15 cellular contexts compared by ENCODE assay signal in genomic region chr20:44614525-44614924, GRCh38. TPM values are rescaled to one million over a fixed set of nuclear protein-coding genes. Genes with fewer than 3 reads are reported as not detected.
DNase-seq lines count a peak whose midpoint lies in the region; ATAC-seq and TF ChIP-seq lines count a peak whose summit lies in the region.
"Had no signal": no experiment of that assay in that cellular context is flagged by ENCODE, and none has a peak within 500 bp of the region (broad histone marks: within the 10 kb centered on the region; RNA-seq: fewer than 3 reads in every experiment).

No MANE protein-coding gene starts in this region.

- ATAC-seq in natural killer cell (no peak), GM18511 (IDR thresholded peaks at IDR 0.05; ENCODE audit: unreplicated experiment) (no peak), GM19452 (IDR thresholded peaks at IDR 0.05; ENCODE audit: unreplicated experiment) (no peak)
- ATAC-seq: A549 had no signal

- CTCF ChIA-PET in activated CD4-positive, alpha-beta T cell treated with anti-CD3 and anti-CD28 coated beads, Interleukin-2, amount 10 ng/mL, durations not matched to agents 7 days and 5 days (lab: Charles Lee): interaction anchor here (1.1 to 1.5 kb wide), 2 partner anchors 16 to 70 kb away, joined by 3 to 5 read pairs; no protein-coding TSS in a partner anchor

- H3K4me3 ChIP-seq in endodermal cell (ENCODE audit: low read length) (no peak overlapping the region), tibial nerve (no peak overlapping the region)
- H3K4me3 ChIP-seq: A549, SK-N-MC, smooth muscle cell had no signal

- DNase-seq in activated CD4-positive, alpha-beta T cell treated with anti-CD3 and anti-CD28 coated beads, Interleukin-2, amount 10 ng/mL, durations not matched to agents 7 days and 5 days: no peak
- DNase-seq in activated CD4-positive, alpha-beta T cell treated with anti-CD3 and anti-CD28 coated beads, Interleukin-2, amount 50 U/mL, for 1 hour: no peak
- DNase-seq in endodermal cell (no peak), natural killer cell (no peak), tibial nerve (ENCODE audit: low spot score in 2 of 2) (no peak), NK-92 (lab: John Stamatoyannopoulos, UW; ENCODE audit: unreplicated experiment) (no peak)
- DNase-seq: activated CD4-positive, alpha-beta T cell treated with anti-CD3 and anti-CD28 coated beads for 4 hours; activated naive CD4-positive, alpha-beta T cell treated with Interleukin-2 at 50 U/mL for 16 hours; effector memory CD4-positive, alpha-beta T cell; NCI-H1092 had no signal

- intact Hi-C loops in natural killer cell (cut with micrococcal nuclease): loop anchor here (5.0 kb wide), 1 partner anchor 397 kb away; no protein-coding TSS in a partner anchor

- H3K4me1 Mint-ChIP-seq in activated CD4-positive, alpha-beta T cell treated with anti-CD3 and anti-CD28 coated beads, Interleukin-2, amount 10 ng/mL, durations not matched to agents 7 days and 5 days: peaks cover 65% of the 10 kb centered on the region
- H3K4me1 Mint-ChIP-seq in endodermal cell (peaks cover 10% of the 10 kb centered on the region), natural killer cell (peaks cover 49 to 67% of the 10 kb centered on the region in 2 donors)

- 94 to 95% methylated on average over 11 to 14 of the region's 14 CpGs for WGBS in endodermal cell (ENCODE audit: insufficient coverage in 1 of 2, insufficient read length in 1 of 2), 2 experiments
- WGBS in tibial nerve, 2 donors: 80 to 85% methylated on average over 13 to 14 of the region's 14 CpGs

- peak overlapping the region; percentile 13 for H3K4me3 Mint-ChIP-seq in activated CD4-positive, alpha-beta T cell treated with anti-CD3 and anti-CD28 coated beads, Interleukin-2, amount 10 ng/mL, durations not matched to agents 7 days and 5 days
- H3K4me3 Mint-ChIP-seq in endodermal cell (no peak overlapping the region), natural killer cell (no peak overlapping the region)

- TF ChIP-seq POLR2A in tibial nerve (IDR thresholded peaks at IDR 0.05): no peak

- H3K27me3 Mint-ChIP-seq in activated CD4-positive, alpha-beta T cell treated with anti-CD3 and anti-CD28 coated beads, Interleukin-2, amount 10 ng/mL, durations not matched to agents 7 days and 5 days: no peaks in the 10 kb centered on the region
- H3K27me3 Mint-ChIP-seq in endodermal cell (ENCODE audit: insufficient read depth) (peaks cover 31% of the 10 kb centered on the region), natural killer cell (ENCODE audit: low read depth in 2 of 2) (no peaks in the 10 kb centered on the region)

- H3K27me3 ChIP-seq in endodermal cell (ENCODE audit: control insufficient read depth, insufficient read depth, low read length, poor library complexity, severe bottlenecking) (no peaks in the 10 kb centered on the region), tibial nerve (no peaks in the 10 kb centered on the region)

- H3K27ac ChIP-seq in endodermal cell (ENCODE audit: low read depth, low read length) (peak overlapping the region; percentile 78), tibial nerve (peak overlapping the region in 3 of 4 donors; percentile 10 to 41 (median 17))
- H3K27ac ChIP-seq: A549, SK-N-MC had no signal

- no peak for TF ChIP-seq CTCF in endodermal cell (conservative IDR thresholded peaks at IDR 0.05)
- TF ChIP-seq CTCF in natural killer cell (IDR thresholded peaks at IDR 0.05): no peak
- no peak for TF ChIP-seq CTCF in tibial nerve (IDR thresholded peaks at IDR 0.05)

- H3K9ac ChIP-seq in endodermal cell (ENCODE audit: extremely low read depth, low read length, poor library complexity, severe bottlenecking): no peak overlapping the region

- H3K36me3 Mint-ChIP-seq in activated CD4-positive, alpha-beta T cell treated with anti-CD3 and anti-CD28 coated beads, Interleukin-2, amount 10 ng/mL, durations not matched to agents 7 days and 5 days (ENCODE audit: low read depth): peaks cover 34% of the 10 kb centered on the region
- H3K36me3 Mint-ChIP-seq in endodermal cell (ENCODE audit: low read depth): peaks cover 52% of the 10 kb centered on the region
- H3K36me3 Mint-ChIP-seq in natural killer cell: no peaks in the 10 kb centered on the region

- no peaks in the 10 kb centered on the region for H3K9me3 Mint-ChIP-seq in activated CD4-positive, alpha-beta T cell treated with anti-CD3 and anti-CD28 coated beads, Interleukin-2, amount 10 ng/mL, durations not matched to agents 7 days and 5 days
- H3K9me3 Mint-ChIP-seq in endodermal cell: no peaks in the 10 kb centered on the region
- no peaks in the 10 kb centered on the region for H3K9me3 Mint-ChIP-seq in natural killer cell

- TF ChIP-seq EP300 in tibial nerve (IDR thresholded peaks at IDR 0.05): no peak

- POLR2A ChIA-PET in activated CD4-positive, alpha-beta T cell treated with anti-CD3 and anti-CD28 coated beads, Interleukin-2, amount 10 ng/mL, durations not matched to agents 7 days and 5 days (lab: Charles Lee): no interaction called here

- H3K36me3 ChIP-seq in endodermal cell (ENCODE audit: control insufficient read depth, insufficient read depth, low read length) (peaks cover 52% of the 10 kb centered on the region), tibial nerve (peaks cover 0 to 62% (median 0%) of the 10 kb centered on the region in 3 donors)

- peak overlapping the region; percentile 89 for H3K27ac Mint-ChIP-seq in activated CD4-positive, alpha-beta T cell treated with anti-CD3 and anti-CD28 coated beads, Interleukin-2, amount 10 ng/mL, durations not matched to agents 7 days and 5 days
- H3K27ac Mint-ChIP-seq in endodermal cell (no peak overlapping the region), natural killer cell (peak overlapping the region; percentile 89 to 98)

- H3K9me3 ChIP-seq in endodermal cell (ENCODE audit: control insufficient read depth, low read length) (no peaks in the 10 kb centered on the region), tibial nerve (no peaks in the 10 kb centered on the region)
- H3K9me3 ChIP-seq: A549 had no signal

- peaks cover 3% of the 10 kb centered on the region for H3K4me1 ChIP-seq in endodermal cell (ENCODE audit: control insufficient read depth, insufficient read depth, low read length)
- H3K4me1 ChIP-seq in tibial nerve: peaks cover 0 to 33% (median 20%) of the 10 kb centered on the region in 4 donors

RNA-seq across cellular contexts. Expression of gene PKIG, which starts 32.1 kb away (rescaled TPM):
- 1 to 10 TPM; 3.3 to 5.1 TPM for total RNA-seq in activated CD4-positive, alpha-beta T cell treated with anti-CD3 and anti-CD28 coated beads, Interleukin-2, amount 10 ng/mL, durations not matched to agents 7 days and 5 days
- total RNA-seq in endodermal cell (10 to 100 TPM; 61.5 to 77.6 TPM), natural killer cell (1 to 10 TPM in 2 of 3 donors, under 1 TPM in 1; 0.82 to 1.5 (median 1.5) TPM), tibial nerve (100 to 1,000 TPM in 2 of 4 donors, 10 to 100 TPM in 2; 78.2 to 108 (median 91.5) TPM)
- 59.0 TPM for polyA plus RNA-seq in endodermal cell (2013, experiment 1 of 2)
- 64.1 TPM for polyA plus RNA-seq in endodermal cell (2013, experiment 2 of 2)

RNA-seq across cellular contexts. Expression of gene ADA, which starts 37.0 kb away (rescaled TPM):
- total RNA-seq in activated CD4-positive, alpha-beta T cell treated with anti-CD3 and anti-CD28 coated beads, Interleukin-2, amount 10 ng/mL, durations not matched to agents 7 days and 5 days: 100 to 1,000 TPM; 103 to 107 TPM
- total RNA-seq in endodermal cell (10 to 100 TPM; 12.8 to 15.9 TPM), natural killer cell (10 to 100 TPM; 71.7 to 94.2 (median 73.9) TPM), tibial nerve (10 to 100 TPM; 11.1 to 14.9 (median 12.4) TPM)
- 23.0 TPM for polyA plus RNA-seq in endodermal cell (2013, experiment 1 of 2)
- polyA plus RNA-seq in endodermal cell (2013, experiment 2 of 2): 25.8 TPM

Comparison
In these comparisons a context has a peak if more than half of its experiments do, and no peak if none do; other contexts are left out.
1. RNA of gene PKIG, which starts 32.1 kb away (total RNA-seq): 78.2 to 108 TPM in tibial nerve and 61.5 to 77.6 TPM in endodermal cell; 3.3 to 5.1 TPM in activated CD4-positive, alpha-beta T cell treated with anti-CD3 and anti-CD28 coated beads, Interleukin-2, amount 10 ng/mL, durations not matched to agents 7 days and 5 days and 0.82 to 1.5 TPM in natural killer cell; every median in the first group is over 10 times any median in the second.
2. RNA of gene ADA, which starts 37.0 kb away (total RNA-seq): 103 to 107 TPM in activated CD4-positive, alpha-beta T cell treated with anti-CD3 and anti-CD28 coated beads, Interleukin-2, amount 10 ng/mL, durations not matched to agents 7 days and 5 days and 71.7 to 94.2 TPM in natural killer cell; 12.8 to 15.9 TPM in endodermal cell and 11.1 to 14.9 TPM in tibial nerve; every median in the first group is over 4 times any median in the second.